17 cellular contexts compared by ENCODE assay signal in genomic region chr2:187206071-187206470, GRCh38.
DNase-seq lines count a peak whose midpoint lies in the region; ATAC-seq, FAIRE-seq and TF ChIP-seq lines count a peak whose summit lies in the region.
"Had no signal": no experiment of that assay in that cellular context is flagged by ENCODE, and none has a peak within 500 bp of the region (broad histone marks: within the 10 kb centered on the region; RNA-seq: fewer than 3 reads in every experiment).

No MANE protein-coding gene starts in this region.

- H2BK5ac ChIP-seq in mesendoderm (ENCODE audit: low read length): no peak overlapping the region

- BruUV-seq in A673 (replicated peaks; lab: Mats Ljungman, UMichigan): no TSS peak

- no peak overlapping the region for H3K18ac ChIP-seq in mesendoderm (ENCODE audit: low read length)

- no peak overlapping the region for H3K23ac ChIP-seq in mesendoderm (ENCODE audit: low read length)

- no peak for FAIRE-seq in GM19239 (lab: Jason Lieb, UNC)
- FAIRE-seq: H1, K562 had no signal

- H4K8ac ChIP-seq in mesendoderm (ENCODE audit: low read depth, low read length): no peak overlapping the region

- H2BK120ac ChIP-seq in mesendoderm (ENCODE audit: low read depth, low read length): no peak overlapping the region

- no peaks in the 10 kb centered on the region for H3K9me3 ChIP-seq in A673 (ENCODE audit: low read depth, low read length, poor library complexity, severe bottlenecking)
- H3K9me3 ChIP-seq: Caco-2 had no signal

- H2BK15ac ChIP-seq in mesendoderm (replicated peaks; ENCODE audit: low read depth): no peak overlapping the region

- POLR2A ChIA-PET in A673 (lab: Charles Lee; ENCODE audit: low non-redundant PET): no interaction called here

- no peaks in the 10 kb centered on the region for H3K79me1 ChIP-seq in mesendoderm (ENCODE audit: low read length)

- peak; percentile 21 for DNase-seq in A673 (ENCODE audit: low spot score)
- peak; percentile 19 for DNase-seq in astrocyte of the hippocampus (ENCODE audit: low read depth, low spot score)
- DNase-seq in mesendoderm: peak; percentile 19
- no peak for DNase-seq in GM19239 (ENCODE audit: insufficient read length, low spot score)
- no peak for DNase-seq in T-helper 1 cell
- DNase-seq: 8988T, C1 segment of cervical spinal cord, Caco-2, NCI-H1048, NCI-H446 had no signal

- no peaks in the 10 kb centered on the region for H3K36me3 Mint-ChIP-seq in stimulated activated memory B cell treated with anti-CD40 and anti-IgM and Interleukin-4, amounts not matched to agents 10 μg/mL and 1 μg/mL and 100 μg/mL, for 72 hours

- no peak for TF ChIP-seq CTCF in A673 (conservative IDR thresholded peaks at IDR 0.05; ENCODE audit: low read depth, low read length)

- no peak overlapping the region for H3K4me3 Mint-ChIP-seq in stimulated activated memory B cell treated with anti-CD40 and anti-IgM and Interleukin-4, amounts not matched to agents 10 μg/mL and 1 μg/mL and 100 μg/mL, for 72 hours

- no peaks in the 10 kb centered on the region for H3K27me3 Mint-ChIP-seq in stimulated activated memory B cell treated with anti-CD40 and anti-IgM and Interleukin-4, amounts not matched to agents 10 μg/mL and 1 μg/mL and 100 μg/mL, for 72 hours

- WGBS in mesendoderm (ENCODE audit: extremely low coverage, insufficient coverage, low lambda C conversion rate): no CpG with 5 or more reads among the region's 4 CpGs

- no peaks in the 10 kb centered on the region for H3K27me3 ChIP-seq in A673 (replicated peaks; ENCODE audit: insufficient read depth, low read depth, low read length, poor library complexity)
- H3K27me3 ChIP-seq in mesendoderm (ENCODE audit: insufficient read depth, low read length, poor library complexity): no peaks in the 10 kb centered on the region

- intact Hi-C loops in A673 (cut with micrococcal nuclease; ENCODE audit: unreplicated experiment): no loop called here

- no peak overlapping the region for H3K4ac ChIP-seq in mesendoderm (ENCODE audit: low read depth, low read length)

- ATAC-seq in esophagus mucosa (peak; percentile 52), GM21723 (IDR thresholded peaks at IDR 0.05; ENCODE audit: unreplicated experiment) (no peak)
- no peak for ATAC-seq in stimulated activated memory B cell treated with anti-CD40 and anti-IgM and Interleukin-4, amounts not matched to agents 10 μg/mL and 1 μg/mL and 100 μg/mL, for 72 hours
- ATAC-seq: K562, Panc1, Right ventricle myocardium inferior had no signal

- no peak overlapping the region for H3K9ac ChIP-seq in mesendoderm (ENCODE audit: low read length)

- peaks cover 5% of the 10 kb centered on the region for H3K4me1 ChIP-seq in A673 (ENCODE audit: insufficient read depth, low read length, poor library complexity, severe bottlenecking)
- H3K4me1 ChIP-seq in mesendoderm (ENCODE audit: control insufficient read depth, low read depth, low read length): no peaks in the 10 kb centered on the region
- H3K4me1 ChIP-seq: Caco-2 had no signal

- H3K9me3 Mint-ChIP-seq in stimulated activated memory B cell treated with anti-CD40 and anti-IgM and Interleukin-4, amounts not matched to agents 10 μg/mL and 1 μg/mL and 100 μg/mL, for 72 hours: peaks cover 1% of the 10 kb centered on the region

- no peak overlapping the region for H3K4me2 ChIP-seq in mesendoderm (ENCODE audit: low read length)

- no peak overlapping the region for H3K27ac Mint-ChIP-seq in stimulated activated memory B cell treated with anti-CD40 and anti-IgM and Interleukin-4, amounts not matched to agents 10 μg/mL and 1 μg/mL and 100 μg/mL, for 72 hours

- no peak overlapping the region for H2AK5ac ChIP-seq in mesendoderm (ENCODE audit: low read length)

- H3K36me3 ChIP-seq in A673 (ENCODE audit: insufficient read depth, low read length, poor library complexity, severe bottlenecking) (no peaks in the 10 kb centered on the region), mesendoderm (ENCODE audit: control insufficient read depth, insufficient read depth, low read length) (no peaks in the 10 kb centered on the region)

- CTCF ChIA-PET in A673 (lab: Charles Lee): no interaction called here

- H3K4me1 Mint-ChIP-seq in stimulated activated memory B cell treated with anti-CD40 and anti-IgM and Interleukin-4, amounts not matched to agents 10 μg/mL and 1 μg/mL and 100 μg/mL, for 72 hours: no peaks in the 10 kb centered on the region

- no peak overlapping the region for H4K5ac ChIP-seq in mesendoderm (ENCODE audit: low read length)

- H3K27ac ChIP-seq in A673 (ENCODE audit: low read depth, low read length, poor library complexity, severe bottlenecking): no peak overlapping the region
- no peak overlapping the region for H3K27ac ChIP-seq in mesendoderm (ENCODE audit: low read depth, low read length)

- no peak overlapping the region for H3K4me3 ChIP-seq in A673 (ENCODE audit: low read depth, low read length, poor library complexity, severe bottlenecking)
- H3K4me3 ChIP-seq in mesendoderm (ENCODE audit: low read length): no peak overlapping the region
- H3K4me3 ChIP-seq: K562 had no signal

- no peak overlapping the region for H3K56ac ChIP-seq in mesendoderm (ENCODE audit: low read length)

- no peaks in the 10 kb centered on the region for H3K79me2 ChIP-seq in mesendoderm (ENCODE audit: control insufficient read depth, insufficient read depth, low read length)

Comparison
In these comparisons a context has a peak if more than half of its experiments do, and no peak if none do; other contexts are left out.
1. DNase-seq: peak in A673 (single experiment), astrocyte of the hippocampus (single experiment) and mesendoderm (single experiment); none in GM19239 (single experiment) and T-helper 1 cell (0 of 5).